12 cellular contexts compared by ENCODE assay signal in the genomic region with DNA sequence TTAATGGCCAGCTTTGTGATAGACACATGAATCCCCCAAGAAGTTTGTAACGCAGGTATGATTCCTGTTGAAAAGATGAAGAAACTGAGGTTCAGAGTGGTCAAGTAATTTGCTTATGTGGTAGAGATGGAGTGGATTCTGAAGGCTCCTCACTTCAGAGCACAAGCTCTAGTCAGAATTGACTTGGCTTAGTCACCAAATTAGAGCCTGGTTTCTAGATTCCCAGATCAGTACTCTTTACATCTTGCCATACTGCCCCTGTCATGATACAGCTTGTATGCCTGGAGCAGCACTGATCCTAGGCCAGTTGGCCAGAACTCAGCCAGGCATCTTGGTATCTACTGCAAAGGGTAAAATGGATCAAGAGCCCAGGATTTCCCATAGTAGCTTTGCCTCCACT.
"Had no signal": no experiment of that assay in that cellular context is flagged by ENCODE, and none has a peak within 500 bp of the region (broad histone marks: within the 10 kb centered on the region; RNA-seq: fewer than 3 reads in every experiment).

No MANE protein-coding gene starts in this region.

- H3K9me3 ChIP-seq: gastrocnemius medialis, left ventricle myocardium inferior had no signal

- ATAC-seq: activated CD4-positive, alpha-beta T cell treated with anti-CD3 and anti-CD28 coated beads for 36 hours; effector memory CD8-positive, alpha-beta T cell; gastrocnemius medialis; natural killer cell treated with Interleukin-12 subunit alpha and Interleukin-12 subunit beta and Interleukin-15 and Interleukin-18, amount 100 ng/mL, for 72 hours had no signal

- H3K4me1 ChIP-seq: gastrocnemius medialis, left ventricle myocardium inferior had no signal

- H3K27ac ChIP-seq: gastrocnemius medialis, left ventricle myocardium inferior had no signal

- H3K4me3 ChIP-seq: gastrocnemius medialis, left ventricle myocardium inferior had no signal

- DNase-seq: activated CD4-positive, alpha-beta memory T cell treated with anti-CD3 and anti-CD28 coated beads, Interleukin-2, amount 10 ng/mL, durations not matched to agents 7 days and 5 days; activated CD4-positive, alpha-beta T cell treated with anti-CD3 and anti-CD28 coated beads for 36 hours; activated naive CD4-positive, alpha-beta T cell treated with anti-CD3 and anti-CD28 coated beads, Interleukin-2, amount 50 U/mL, for 16 hours; activated T-cell treated with anti-CD3 and anti-CD28 coated beads, Interleukin-2, amount 50 U/mL, for 24 hours; dermis blood vessel endothelial cell; effector memory CD8-positive, alpha-beta T cell; gastrocnemius medialis; left ventricle myocardium inferior; retina; stimulated activated naive CD4-positive, alpha-beta T cell treated with Interleukin-2 at 50 U/mL for 16 hours; trophoblast cell had no signal

- H3K27me3 ChIP-seq: gastrocnemius medialis had no signal

- H3K36me3 ChIP-seq: gastrocnemius medialis, left ventricle myocardium inferior had no signal
